ENCODE assay signal across 1 cellular context in the genomic region with DNA sequence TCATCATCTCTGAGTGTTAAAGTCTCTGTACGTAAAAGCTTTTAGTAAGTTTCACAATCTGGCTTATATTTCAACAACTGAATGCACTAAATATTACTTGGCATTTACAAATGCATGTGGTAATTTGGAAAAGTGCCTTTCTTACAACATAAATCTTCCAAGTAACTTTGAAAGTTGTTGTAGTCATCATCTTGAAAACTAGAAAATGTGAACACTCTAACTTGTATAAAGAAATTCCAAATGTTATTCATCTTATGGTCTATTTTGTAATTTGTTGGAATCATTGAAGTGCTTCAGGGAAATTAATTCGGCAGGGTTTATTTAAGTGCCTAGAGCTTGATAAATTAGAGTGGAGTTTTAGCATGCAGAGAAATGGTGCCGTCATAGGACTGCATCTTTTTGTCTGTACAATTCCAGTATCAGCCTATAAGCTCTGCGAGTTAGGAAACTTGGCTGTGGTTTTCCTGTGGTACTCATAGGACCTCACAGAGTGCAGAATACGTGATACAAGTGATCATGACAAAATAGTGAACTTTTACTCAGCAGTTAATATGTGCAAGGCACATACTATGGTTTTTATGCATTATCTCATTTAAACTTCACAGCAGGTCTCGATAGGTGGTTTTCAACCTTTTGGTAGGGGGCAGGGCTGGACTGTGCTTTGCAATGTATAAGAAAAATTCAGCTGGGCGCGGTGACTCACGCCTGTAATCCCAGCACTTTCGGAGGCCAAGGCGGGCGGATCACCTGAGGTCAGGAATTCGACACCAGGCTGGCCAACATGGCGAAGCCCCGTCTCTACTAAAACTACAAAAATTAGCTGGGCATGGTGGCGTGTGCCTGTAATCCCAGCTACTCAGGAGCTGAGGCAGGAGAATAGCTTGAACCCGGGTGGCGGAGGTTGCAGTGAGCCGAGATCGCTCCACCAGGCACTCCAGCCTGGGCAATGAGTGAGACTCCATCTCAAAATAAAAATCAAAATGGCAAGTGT.
TF ChIP-seq lines count a peak whose summit lies in the region.

No MANE protein-coding gene starts in this region.

TF ChIP-seq in HepG2, 621 proteins besides CTCF, POLR2A, EP300 and RAD21 (continued from another document):
- TF ChIP-seq KDM5A (IDR thresholded peaks at IDR 0.05; ENCODE audit: borderline replicate concordance, low read length) (no peak), ADNP (CRISPR knock-in tag; IDR thresholded peaks at IDR 0.05) (no peak), ZFYVE20 (CRISPR knock-in tag; IDR thresholded peaks at IDR 0.05; ENCODE audit: borderline replicate concordance, low read depth) (no peak)
- TF ChIP-seq, protein P1, sequence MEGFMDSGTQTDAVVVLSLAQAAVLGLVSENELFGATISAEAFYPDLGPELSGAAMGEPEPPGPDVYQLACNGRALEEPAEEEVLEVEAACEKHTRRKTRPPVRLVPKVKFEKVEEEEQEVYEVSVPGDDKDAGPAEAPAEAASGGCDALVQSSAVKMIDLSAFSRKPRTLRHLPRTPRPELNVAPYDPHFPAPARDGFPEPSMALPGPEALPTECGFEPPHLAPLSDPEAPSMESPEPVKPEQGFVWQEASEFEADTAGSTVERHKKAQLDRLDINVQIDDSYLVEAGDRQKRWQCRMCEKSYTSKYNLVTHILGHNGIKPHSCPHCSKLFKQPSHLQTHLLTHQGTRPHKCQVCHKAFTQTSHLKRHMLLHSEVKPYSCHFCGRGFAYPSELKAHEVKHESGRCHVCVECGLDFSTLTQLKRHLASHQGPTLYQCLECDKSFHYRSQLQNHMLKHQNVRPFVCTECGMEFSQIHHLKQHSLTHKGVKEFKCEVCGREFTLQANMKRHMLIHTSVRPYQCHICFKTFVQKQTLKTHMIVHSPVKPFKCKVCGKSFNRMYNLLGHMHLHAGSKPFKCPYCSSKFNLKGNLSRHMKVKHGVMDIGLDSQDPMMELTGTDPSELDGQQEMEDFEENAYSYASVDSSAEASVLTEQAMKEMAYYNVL (CRISPR knock-in tag; IDR thresholded peaks at IDR 0.05; ENCODE audit: borderline replicate concordance) = no peak
